In genomic region chr14:53152627-53152908, GRCh38 we compare ENCODE assay signal across 8 cellular contexts. TPM values are rescaled to one million over a fixed set of nuclear protein-coding genes. Genes with fewer than 3 reads are reported as not detected.
DNase-seq lines count a peak whose midpoint lies in the region; ATAC-seq and TF ChIP-seq lines count a peak whose summit lies in the region.

No MANE protein-coding gene starts in this region.

- 0% methylated on average over 3 to 13 of the region's 36 CpGs for WGBS in lower leg skin, 2 donors
- WGBS in thymus = 0% methylated on average over 36 of the region's 36 CpGs

- peaks cover 42% of the 10 kb centered on the region for H3K4me1 ChIP-seq in DOHH2 (ENCODE audit: control insufficient read depth, low read length)
- peaks cover 36% of the 10 kb centered on the region for H3K4me1 ChIP-seq in KMS-11 (ENCODE audit: low read depth, poor library complexity, severe bottlenecking)
- peaks cover 16% of the 10 kb centered on the region for H3K4me1 ChIP-seq in thymus (ENCODE audit: control insufficient read depth, insufficient read depth, low read length)

- peak overlapping the region; percentile 73 for H3K9ac ChIP-seq in KMS-11

- H3K27ac ChIP-seq in DOHH2 (ENCODE audit: low read depth, low read length) (peak overlapping the region; percentile 75), KMS-11 (peak overlapping the region; percentile 68), thymus (ENCODE audit: low read depth) (peak overlapping the region; percentile 90)

- H4K20me1 ChIP-seq in DOHH2 (ENCODE audit: control insufficient read depth, insufficient read depth, low read depth, low read length) (peaks cover 27% of the 10 kb centered on the region), KMS-11 (ENCODE audit: insufficient read depth) (peaks cover 7% of the 10 kb centered on the region; the same call in 1 of the 2 replicates)

- H2AFZ ChIP-seq in KMS-11 (ENCODE audit: low read depth) = peak overlapping the region; percentile 57

- H3F3A ChIP-seq in DOHH2 (ENCODE audit: control insufficient read depth, insufficient read depth) = peaks cover 8% of the 10 kb centered on the region; the same call in 1 of the 2 replicates

- peak in 1 of 2 donors; percentile 42 for DNase-seq in cardiac fibroblast (ENCODE audit: low read depth in 2 of 2)
- DNase-seq in lower leg skin (ENCODE audit: low spot score in 2 of 2) = no peak
- no peak for DNase-seq in stimulated activated CD4-positive, alpha-beta T cell treated with anti-CD3 and anti-CD28 coated beads, Interleukin-4, amount 100 ng/mL, for 4 hours
- no peak for DNase-seq in cerebellum (ENCODE audit: low spot score)

- ATAC-seq in GM21528 (IDR thresholded peaks at IDR 0.05; ENCODE audit: low FRiP score, unreplicated experiment) = peak; percentile 22

- H3K27me3 ChIP-seq in DOHH2 (ENCODE audit: control insufficient read depth, low read length) (no peaks in the 10 kb centered on the region), KMS-11 (ENCODE audit: insufficient read depth, low read depth) (no peaks in the 10 kb centered on the region), thymus (ENCODE audit: control insufficient read depth, insufficient read depth) (no peaks in the 10 kb centered on the region)

- H3K4me3 ChIP-seq in DOHH2 (ENCODE audit: low read length) (peak overlapping the region; percentile 94), KMS-11 (IDR thresholded peaks at IDR 0.05; ENCODE audit: insufficient read depth, low read depth, low read length) (no peak overlapping the region), cardiac fibroblast (replicated peaks in 1 of 2; ENCODE audit: low read depth in 2 of 2, low read length in 2 of 2) (peak overlapping the region; percentile 86 to 88), lower leg skin (ENCODE audit: low read depth, poor library complexity, severe bottlenecking) (peak overlapping the region; percentile 86), thymus (ENCODE audit: low read length) (peak overlapping the region; percentile 82)

- no peaks in the 10 kb centered on the region for H3K9me2 ChIP-seq in DOHH2 (replicated peaks; ENCODE audit: control insufficient read depth, low read length)

- TF ChIP-seq POLR2A in lower leg skin (IDR thresholded peaks at IDR 0.05) = no peak

- H3K9me3 ChIP-seq in DOHH2 (ENCODE audit: control insufficient read depth, insufficient read depth, low read length) = no peaks in the 10 kb centered on the region
- no peaks in the 10 kb centered on the region for H3K9me3 ChIP-seq in thymus (ENCODE audit: control insufficient read depth)

- H3K36me3 ChIP-seq in DOHH2 (ENCODE audit: control insufficient read depth, low read length) = peaks cover 15% of the 10 kb centered on the region; the same call in 1 of the 2 replicates
- H3K36me3 ChIP-seq in KMS-11 (ENCODE audit: insufficient read depth) = no peaks in the 10 kb centered on the region
- H3K36me3 ChIP-seq in thymus (ENCODE audit: control insufficient read depth, insufficient read depth) = no peaks in the 10 kb centered on the region

- H3K4me2 ChIP-seq in DOHH2 (ENCODE audit: low read length) (peak overlapping the region; percentile 85), KMS-11 (peak overlapping the region; percentile 29; the same call in 1 of the 2 replicates)

- H3K79me2 ChIP-seq in DOHH2 (ENCODE audit: control insufficient read depth, low read length) (peaks cover 53% of the 10 kb centered on the region), KMS-11 (ENCODE audit: insufficient read depth, low read depth) (peaks cover 45% of the 10 kb centered on the region)

- TF ChIP-seq CTCF in DOHH2 (IDR thresholded peaks at IDR 0.05; ENCODE audit: low read depth, low read length, poor library complexity, severe bottlenecking) (no peak), KMS-11 (conservative IDR thresholded peaks at IDR 0.05; ENCODE audit: low read depth, low read length) (no peak), cardiac fibroblast (IDR thresholded peaks at IDR 0.05; ENCODE audit: low read depth, low read length) (no peak), lower leg skin (IDR thresholded peaks at IDR 0.05) (no peak)

- intact Hi-C loops in lower leg skin (cut with DNase I; ENCODE audit: low total_unique reads) = no loop called here

RNA-seq across cellular contexts. Expression of gene DDHD1, which starts 0.6 kb away (rescaled TPM):
- 10 to 100 TPM in 3 of 4 donors, 1 to 10 TPM in 1; 9.7 to 19.4 (median 14.6) TPM for total RNA-seq in lower leg skin
- 13.7 TPM for polyA plus RNA-seq in thymus
- total RNA-seq in cerebellum = 62.8 TPM
